20 cellular contexts compared by ENCODE assay signal in genomic region chr2:59066787-59067399, GRCh38.
DNase-seq lines count a peak whose midpoint lies in the region; ATAC-seq and TF ChIP-seq lines count a peak whose summit lies in the region.
"Had no signal": no experiment of that assay in that cellular context is flagged by ENCODE, and none has a peak within 500 bp of the region (broad histone marks: within the 10 kb centered on the region; RNA-seq: fewer than 3 reads in every experiment).

No MANE protein-coding gene starts in this region.

- peak; percentile 46 for ATAC-seq in stimulated activated naive CD8-positive, alpha-beta T cell treated with anti-CD3 and anti-CD28 coated beads, Interleukin-15, amount 100 ng/mL, for 72 hours
- ATAC-seq in stimulated activated naive CD8-positive, alpha-beta T cell treated with anti-CD3 and anti-CD28 coated beads, Interleukin-15, Interleukin-2, amounts not matched to agents 100 U/mL and 50 U/mL, for 24 hours, result no peak
- ATAC-seq in GM19455 (IDR thresholded peaks at IDR 0.05; ENCODE audit: unreplicated experiment) (no peak), HG03196 (IDR thresholded peaks at IDR 0.05; ENCODE audit: unreplicated experiment) (no peak)
- ATAC-seq: HCT116 had no signal

- no peak for DNase-seq in stimulated activated naive CD8-positive, alpha-beta T cell treated with anti-CD3 and anti-CD28 coated beads, Interleukin-15, amount 100 ng/mL, for 72 hours
- DNase-seq in stimulated activated naive CD8-positive, alpha-beta T cell treated with anti-CD3 and anti-CD28 coated beads, Interleukin-15, Interleukin-2, amounts not matched to agents 100 U/mL and 50 U/mL, for 24 hours, result no peak
- DNase-seq in fibroblast of villous mesenchyme (ENCODE audit: low read depth) (no peak), spleen (peak; percentile 65)
- DNase-seq: ACHN; BE2C; C1 segment of cervical spinal cord; CD4-positive, CD25-positive, alpha-beta regulatory T cell; CD8-positive, alpha-beta memory T cell; COR-L47; DMS 273 treated with DMSO at 0.1 percent for 48 hours; DMS53; DND-41; GDM1; GOT3; H7; HFFc6 had no signal

- no peaks in the 10 kb centered on the region for H3K27me3 ChIP-seq in spleen (replicated peaks in 1 of 7)
- H3K27me3 ChIP-seq: BE2C had no signal

- peaks cover 0 to 21% (median 7%) of the 10 kb centered on the region in 8 donors for H3K9me3 ChIP-seq in spleen
- H3K9me3 ChIP-seq: BE2C had no signal

- no peak for TF ChIP-seq CTCF in fibroblast of villous mesenchyme (IDR thresholded peaks at IDR 0.05; ENCODE audit: insufficient read depth, low read depth, low read length)
- TF ChIP-seq CTCF in spleen (IDR thresholded peaks at IDR 0.05 in 8 of 11, conservative IDR thresholded peaks at IDR 0.05 in 3 of 11), result no peak

- intact Hi-C loops in spleen (cut with DNase I; ENCODE audit: low total_unique reads), result no loop called here

- H3K4me1 ChIP-seq in spleen, result no peaks in the 10 kb centered on the region
- H3K4me1 ChIP-seq: BE2C had no signal

- H3K9me3 Mint-ChIP-seq in stimulated activated naive CD8-positive, alpha-beta T cell treated with anti-CD3 and anti-CD28 coated beads, Interleukin-15, amount 100 ng/mL, for 72 hours, result peaks cover 6 to 17% of the 10 kb centered on the region in 2 donors

- H3K27me3 Mint-ChIP-seq in stimulated activated naive CD8-positive, alpha-beta T cell treated with anti-CD3 and anti-CD28 coated beads, Interleukin-15, amount 100 ng/mL, for 72 hours, result no peaks in the 10 kb centered on the region
- H3K27me3 Mint-ChIP-seq: CD4-positive, CD25-positive, alpha-beta regulatory T cell; CD8-positive, alpha-beta memory T cell had no signal

- TF ChIP-seq POLR2A in spleen (IDR thresholded peaks at IDR 0.05), result no peak

- no peaks in the 10 kb centered on the region for H3K36me3 ChIP-seq in spleen
- H3K36me3 ChIP-seq: BE2C had no signal

- no peaks in the 10 kb centered on the region for H3K4me1 Mint-ChIP-seq in stimulated activated naive CD8-positive, alpha-beta T cell treated with anti-CD3 and anti-CD28 coated beads, Interleukin-15, amount 100 ng/mL, for 72 hours
- H3K4me1 Mint-ChIP-seq: CD4-positive, CD25-positive, alpha-beta regulatory T cell; CD8-positive, alpha-beta memory T cell had no signal

- H3K27ac ChIP-seq in spleen, result no peak overlapping the region

- H3K4me3 ChIP-seq in fibroblast of villous mesenchyme (ENCODE audit: low read depth, low read length) (peak overlapping the region; percentile 40), spleen (no peak overlapping the region)

- no peak overlapping the region for H3K27ac Mint-ChIP-seq in stimulated activated naive CD8-positive, alpha-beta T cell treated with anti-CD3 and anti-CD28 coated beads, Interleukin-15, amount 100 ng/mL, for 72 hours
- H3K27ac Mint-ChIP-seq: CD4-positive, CD25-positive, alpha-beta regulatory T cell; CD8-positive, alpha-beta memory T cell; HFFc6 had no signal

- 93 to 96% (median 95%) methylated on average over 38 to 56 of the region's 56 CpGs for WGBS in spleen, 5 donors

- H3K4me3 Mint-ChIP-seq in stimulated activated naive CD8-positive, alpha-beta T cell treated with anti-CD3 and anti-CD28 coated beads, Interleukin-15, amount 100 ng/mL, for 72 hours, result no peak overlapping the region
- H3K4me3 Mint-ChIP-seq: CD4-positive, CD25-positive, alpha-beta regulatory T cell; CD8-positive, alpha-beta memory T cell; HFFc6 had no signal
